Comparison of ENCODE assay signal across 8 cellular contexts in the genomic region with DNA sequence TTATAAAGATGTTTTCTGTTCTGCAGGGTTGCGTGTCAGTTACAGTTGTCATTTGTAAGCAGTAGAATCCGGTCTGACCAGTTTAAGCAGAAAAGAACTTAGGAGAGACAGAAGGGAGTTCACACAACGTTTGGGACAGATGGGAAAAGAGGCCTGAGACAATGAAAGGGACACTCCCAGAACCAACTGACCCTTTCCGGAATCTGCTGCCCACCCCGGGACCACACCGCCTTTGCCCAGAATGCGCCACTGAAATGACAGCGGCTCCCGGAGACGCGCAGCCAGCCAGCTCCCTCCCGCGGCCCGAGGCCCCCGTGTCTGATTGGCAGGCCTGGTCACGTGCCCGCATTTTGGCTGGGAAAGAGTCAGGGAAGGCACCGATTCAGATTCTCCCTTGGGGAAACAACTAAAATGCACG.
DNase-seq lines count a peak whose midpoint lies in the region; ATAC-seq, FAIRE-seq and TF ChIP-seq lines count a peak whose summit lies in the region.

No MANE protein-coding gene starts in this region.

- peak overlapping the region in 1 of 2 donors; percentile 65 for H3K27ac Mint-ChIP-seq in activated naive CD4-positive, alpha-beta T cell treated with anti-CD3 and anti-CD28 coated beads, Interleukin-2, amount 50 U/mL, for 72 hours

- intact Hi-C loops in head of caudate nucleus (cut with DNase I) = no loop called here

- H3K36me3 Mint-ChIP-seq in activated naive CD4-positive, alpha-beta T cell treated with anti-CD3 and anti-CD28 coated beads, Interleukin-2, amount 50 U/mL, for 72 hours = peaks cover 0 to 3% of the 10 kb centered on the region in 2 donors

- peaks cover 3% of the 10 kb centered on the region in 2 donors for H3K9me3 Mint-ChIP-seq in activated naive CD4-positive, alpha-beta T cell treated with anti-CD3 and anti-CD28 coated beads, Interleukin-2, amount 50 U/mL, for 72 hours

- TF ChIP-seq CTCF in osteoblast (IDR thresholded peaks at IDR 0.05; ENCODE audit: extremely low read depth, low read depth, low read length) = no peak
- no peak for TF ChIP-seq CTCF in thoracic aorta (IDR thresholded peaks at IDR 0.05)

- 3% methylated on average over 19 of the region's 19 CpGs for WGBS in HUES64

- no peaks in the 10 kb centered on the region for H4K20me1 ChIP-seq in osteoblast (ENCODE audit: insufficient read depth, low read length)

- H3K27ac ChIP-seq in HUES64 (ENCODE audit: low read depth, low read length) (no peak overlapping the region), SJCRH30 (no peak overlapping the region), osteoblast (ENCODE audit: low read depth, low read length) (peak overlapping the region; percentile 48), thoracic aorta (no peak overlapping the region)

- FAIRE-seq in RCC 7860 (lab: Jason Lieb, UNC) = no peak

- H3K9me3 ChIP-seq in HUES64 (ENCODE audit: insufficient read depth, low read depth, low read length) (peaks cover 4% of the 10 kb centered on the region; the same call in 1 of the 2 replicates), SJCRH30 (replicated peaks) (no peaks in the 10 kb centered on the region), osteoblast (ENCODE audit: low read depth, low read length) (no peaks in the 10 kb centered on the region), thoracic aorta (no peaks in the 10 kb centered on the region)

- H3K4me1 ChIP-seq in HUES64 (ENCODE audit: insufficient read depth, low read length) (no peaks in the 10 kb centered on the region), SJCRH30 (no peaks in the 10 kb centered on the region), osteoblast (ENCODE audit: insufficient read depth, low read length) (peaks cover 7% of the 10 kb centered on the region), thoracic aorta (ENCODE audit: control insufficient read depth in 1 of 2, low read depth in 2 of 2) (no peaks in the 10 kb centered on the region)

- peak; percentile 91 to 99 for ATAC-seq in activated naive CD4-positive, alpha-beta T cell treated with anti-CD3 and anti-CD28 coated beads, Interleukin-2, amount 50 U/mL, for 72 hours
- ATAC-seq in thoracic aorta (ENCODE audit: insufficient number of reproducible peaks, low FRiP score, low read depth) = no peak

- H3K4me3 ChIP-seq in HUES64 (ENCODE audit: low read length) (peak overlapping the region; percentile 59), SJCRH30 (peak overlapping the region; percentile 55), osteoblast (ENCODE audit: insufficient read depth, low read length) (peak overlapping the region; percentile 70), thoracic aorta (peak overlapping the region; percentile 77)

- peak; percentile 66 to 71 for DNase-seq in SJCRH30
- peak; percentile 69 to 79 for DNase-seq in activated naive CD4-positive, alpha-beta T cell treated with anti-CD3 and anti-CD28 coated beads, Interleukin-2, amount 50 U/mL, for 72 hours (ENCODE audit: low spot score in 2 of 2)
- DNase-seq in head of caudate nucleus = peak; percentile 73 to 95 (median 87)
- peak; percentile 85 for DNase-seq in osteoblast (ENCODE audit: insufficient read length, low spot score, missing footprints)
- no peak for DNase-seq in thoracic aorta (ENCODE audit: low spot score)
- DNase-seq in RCC 7860 (ENCODE audit: low spot score) = no peak

- peak overlapping the region; percentile 98 for H2AFZ ChIP-seq in osteoblast (ENCODE audit: low read length)

- H3K36me3 ChIP-seq in HUES64 (ENCODE audit: insufficient read depth, low read length) = no peaks in the 10 kb centered on the region
- no peaks in the 10 kb centered on the region for H3K36me3 ChIP-seq in SJCRH30
- no peaks in the 10 kb centered on the region for H3K36me3 ChIP-seq in osteoblast (ENCODE audit: insufficient read depth, low read length)
- no peaks in the 10 kb centered on the region for H3K36me3 ChIP-seq in thoracic aorta

- peak; percentile 54 for TF ChIP-seq POLR2A in GM18526 (IDR thresholded peaks at IDR 0.05; ENCODE audit: extremely low read depth, insufficient read length)

- peak overlapping the region; percentile 96 for H3K4me2 ChIP-seq in osteoblast (ENCODE audit: insufficient read depth, low read length)

- H3K27me3 ChIP-seq in HUES64 (ENCODE audit: insufficient read depth, low read length) = no peaks in the 10 kb centered on the region
- H3K27me3 ChIP-seq in SJCRH30 = no peaks in the 10 kb centered on the region
- no peaks in the 10 kb centered on the region for H3K27me3 ChIP-seq in osteoblast (ENCODE audit: insufficient read depth, low read length)
- H3K27me3 ChIP-seq in thoracic aorta (replicated peaks; ENCODE audit: insufficient read depth) = no peaks in the 10 kb centered on the region

- H3K79me2 ChIP-seq in osteoblast (ENCODE audit: insufficient read depth, low read length) = no peaks in the 10 kb centered on the region

- H3K9ac ChIP-seq in HUES64 (ENCODE audit: low read depth, low read length) = no peak overlapping the region

Comparison
In these comparisons a context has a peak if more than half of its experiments do, and no peak if none do; other contexts are left out.
1. DNase-seq: peak in SJCRH30 (2 of 2), activated naive CD4-positive, alpha-beta T cell treated with anti-CD3 and anti-CD28 coated beads, Interleukin-2, amount 50 U/mL, for 72 hours (2 of 2), head of caudate nucleus (42 of 42) and osteoblast (single experiment); none in thoracic aorta (single experiment) and RCC 7860 (single experiment).
2. Peak in every context shown above with its lines, with median percentiles within 50 percentile points of each other: H3K4me3 ChIP-seq.